9 cellular contexts compared by ENCODE assay signal in genomic region chr1:216723274-216723780, GRCh38. TPM values are rescaled to one million over a fixed set of nuclear protein-coding genes. Genes with fewer than 3 reads are reported as not detected.
DNase-seq lines count a peak whose midpoint lies in the region; ATAC-seq, FAIRE-seq and TF ChIP-seq lines count a peak whose summit lies in the region.
"Had no signal": no experiment of that assay in that cellular context is flagged by ENCODE, and none has a peak within 500 bp of the region (broad histone marks: within the 10 kb centered on the region; RNA-seq: fewer than 3 reads in every experiment).

TSS of gene ESRRG (minus strand) at chr1:216723429. CDS start at chr1:216723299, 130 bp downstream.

- peak within 1 kb of the TSS; percentile 90 for H2AFZ ChIP-seq in smooth muscle cell (ENCODE audit: low read depth)

- no peaks in the 10 kb centered on the region for H3K79me2 ChIP-seq in smooth muscle cell (ENCODE audit: low read depth)

- DNase-seq in BE2C, result peak; percentile 95
- DNase-seq in NCI-H1417 treated with DMSO at 0.1 percent for 48 hours (lab: John Stamatoyannopoulos, UW), result peak; percentile 71
- DNase-seq in anterior cingulate cortex (lab: John Stamatoyannopoulos, UW), result peak in 31 of 58 donors; percentile 2 to 53 (median 9)
- no peak for DNase-seq in smooth muscle cell (lab: John Stamatoyannopoulos, UW; ENCODE audit: unreplicated experiment)
- no peak for DNase-seq in activated gamma-delta T cell treated with Interleukin-2 at 50 U/mL for 16 hours

- no peak within 1 kb of the TSS for H3K27ac ChIP-seq in smooth muscle cell (ENCODE audit: low read depth)

- H3K4me3 ChIP-seq in BE2C (ENCODE audit: low read depth, low read length) (peak within 1 kb of the TSS; percentile 81), smooth muscle cell (peak within 1 kb of the TSS; percentile 58)

- no peaks in the 10 kb centered on the region for H3K9me3 ChIP-seq in BE2C
- H3K9me3 ChIP-seq in smooth muscle cell (replicated peaks; ENCODE audit: low read depth), result no peaks in the 10 kb centered on the region

- ATAC-seq in GM18505 (IDR thresholded peaks at IDR 0.05; ENCODE audit: unreplicated experiment) (no peak), GM21576 (IDR thresholded peaks at IDR 0.05; ENCODE audit: unreplicated experiment) (no peak)

- under 1% methylated on average over 17 of the region's 17 CpGs for WGBS in smooth muscle cell (ENCODE audit: low lambda C conversion rate)

- H3K36me3 ChIP-seq in BE2C (peaks cover 3% of the 10 kb centered on the region; the same call in 1 of the 2 replicates), smooth muscle cell (ENCODE audit: low read depth) (no peaks in the 10 kb centered on the region)

- FAIRE-seq in islet of Langerhans (lab: Jason Lieb, UNC), result peak; percentile 84

- H3K4me1 ChIP-seq in BE2C (peaks cover 3% of the 10 kb centered on the region; the same call in 1 of the 2 replicates), smooth muscle cell (ENCODE audit: low read depth) (peaks cover 6% of the 10 kb centered on the region)

- TF ChIP-seq POLR2A in GM18505 (IDR thresholded peaks at IDR 0.05; ENCODE audit: borderline replicate concordance, extremely low read depth, insufficient read depth, insufficient read length), result no peak

- no peaks in the 10 kb centered on the region for H4K20me1 ChIP-seq in smooth muscle cell (ENCODE audit: low read depth)

- TF ChIP-seq CTCF in BE2C (IDR thresholded peaks at IDR 0.05; ENCODE audit: low read depth, low read length) (no peak), smooth muscle cell (IDR thresholded peaks at IDR 0.05; ENCODE audit: borderline replicate concordance, insufficient read depth, poor library complexity, severe bottlenecking) (no peak)

- no peaks in the 10 kb centered on the region for H3F3A ChIP-seq in smooth muscle cell (ENCODE audit: low read depth)

- H3K27me3 ChIP-seq in BE2C (no peaks in the 10 kb centered on the region), smooth muscle cell (ENCODE audit: low read depth) (peaks cover 84% of the 10 kb centered on the region)

- peak within 1 kb of the TSS; percentile 96 for H3K4me2 ChIP-seq in smooth muscle cell

- no peak within 1 kb of the TSS for H3K9ac ChIP-seq in smooth muscle cell (ENCODE audit: low read depth)

RNA-seq across cellular contexts. Expression of gene ESRRG, which starts in this region (rescaled TPM):
- polyA plus RNA-seq in BE2C (2012; ENCODE audit: insufficient read depth, insufficient read length, low read depth), result 51.9 TPM
- total RNA-seq in smooth muscle cell, result not detected in 2 replicates
- polyA plus RNA-seq in smooth muscle cell, result 0.14 and 0.26 TPM in 2 replicates
- total RNA-seq: activated CD8-positive, alpha-beta memory T cell treated with anti-CD3 and anti-CD28 coated beads for 36 hours had no signal

Comparison
In these comparisons a context has a peak if more than half of its experiments do, and no peak if none do; other contexts are left out.
1. DNase-seq: peak in BE2C (single experiment), NCI-H1417 treated with DMSO at 0.1 percent for 48 hours (single experiment) and anterior cingulate cortex (31 of 58); none in smooth muscle cell (single experiment) and activated gamma-delta T cell treated with Interleukin-2 at 50 U/mL for 16 hours (single experiment).